In the genomic region with DNA sequence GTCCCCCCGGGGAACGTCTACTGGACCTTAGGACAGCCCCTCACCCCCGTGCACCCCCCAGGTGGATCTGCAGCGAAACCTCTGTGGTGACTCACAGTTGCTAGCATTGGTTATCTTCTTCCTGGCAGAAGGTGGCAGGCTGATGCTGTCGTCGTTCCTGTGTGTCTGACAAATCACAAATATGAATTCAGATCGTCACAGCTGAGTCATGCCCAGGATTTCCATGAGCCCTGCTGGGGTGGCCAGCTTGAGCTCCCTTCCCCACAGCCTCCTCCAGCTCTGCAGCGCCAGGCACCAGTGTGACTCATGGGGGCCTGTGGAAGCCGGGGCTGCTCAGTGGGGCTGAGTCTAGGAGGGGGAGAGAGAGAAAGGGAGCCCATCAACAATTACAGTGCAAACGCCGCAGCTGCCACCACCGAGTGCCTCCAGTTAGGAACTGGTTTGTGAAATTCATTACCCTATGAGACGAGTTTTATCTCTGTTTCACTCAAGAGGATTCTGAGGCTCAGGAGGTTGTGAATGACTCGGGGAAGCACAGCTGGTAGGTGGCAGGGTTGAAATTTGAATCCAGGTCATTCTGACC, we compare ENCODE assay signal across 8 cellular contexts.
DNase-seq lines count a peak whose midpoint lies in the region; ATAC-seq and TF ChIP-seq lines count a peak whose summit lies in the region.

No MANE protein-coding gene starts in this region.

- H3K27me3 ChIP-seq in skeletal muscle satellite cell (ENCODE audit: control insufficient read depth, insufficient read depth, low read length), result no peaks in the 10 kb centered on the region

- H3K36me3 ChIP-seq in skeletal muscle satellite cell (ENCODE audit: insufficient read depth, low read length), result no peaks in the 10 kb centered on the region

- DNase-seq in GM10266 (ENCODE audit: extremely low spot score) (peak; percentile 49), NCI-H1436 (lab: John Stamatoyannopoulos, UW) (peak; percentile 62), T1000 (lab: John Stamatoyannopoulos, UW) (peak; percentile 90), astrocyte of the spinal cord (ENCODE audit: low read depth, low spot score) (peak; percentile 99), OCI-M2 (lab: John Stamatoyannopoulos, UW; ENCODE audit: unreplicated experiment) (no peak)

- peaks cover 20% of the 10 kb centered on the region for H3K4me1 ChIP-seq in skeletal muscle satellite cell (ENCODE audit: control insufficient read depth, insufficient read depth, low read length)

- peak overlapping the region; percentile 91 for H3K9ac ChIP-seq in skeletal muscle satellite cell (ENCODE audit: low read depth, low read length)

- no peak for TF ChIP-seq CTCF in GM10266 (IDR thresholded peaks at IDR 0.05; ENCODE audit: control insufficient read depth, insufficient read depth, low read depth, missing control alignments)
- TF ChIP-seq CTCF in astrocyte of the spinal cord (IDR thresholded peaks at IDR 0.05; ENCODE audit: low read depth, low read length), result no peak

- no peaks in the 10 kb centered on the region for H3K9me3 ChIP-seq in skeletal muscle satellite cell (replicated peaks; ENCODE audit: low read length)

- in situ Hi-C loops in astrocyte of the spinal cord (cut with HindIII; ENCODE audit: low sequenced_read_pairs), result no loop called here

- peak overlapping the region; percentile 98 for H3K4me2 ChIP-seq in skeletal muscle satellite cell (ENCODE audit: low read length)

- H3K4me3 ChIP-seq in astrocyte of the spinal cord (ENCODE audit: low read depth, low read length) (peak overlapping the region; percentile 60), iPS-11a (ENCODE audit: low read depth, low read length) (peak overlapping the region; percentile 28), skeletal muscle satellite cell (ENCODE audit: low read length) (peak overlapping the region; percentile 79)

- ATAC-seq in HG02763 (IDR thresholded peaks at IDR 0.05; ENCODE audit: unreplicated experiment), result peak; percentile 28

Comparison
In these comparisons a context has a peak if more than half of its experiments do, and no peak if none do; other contexts are left out.
1. H3K4me3 ChIP-seq: peak in every context shown above with its lines; median percentile 79 in skeletal muscle satellite cell; 60 in astrocyte of the spinal cord; 28 in iPS-11a.